In the genomic region with DNA sequence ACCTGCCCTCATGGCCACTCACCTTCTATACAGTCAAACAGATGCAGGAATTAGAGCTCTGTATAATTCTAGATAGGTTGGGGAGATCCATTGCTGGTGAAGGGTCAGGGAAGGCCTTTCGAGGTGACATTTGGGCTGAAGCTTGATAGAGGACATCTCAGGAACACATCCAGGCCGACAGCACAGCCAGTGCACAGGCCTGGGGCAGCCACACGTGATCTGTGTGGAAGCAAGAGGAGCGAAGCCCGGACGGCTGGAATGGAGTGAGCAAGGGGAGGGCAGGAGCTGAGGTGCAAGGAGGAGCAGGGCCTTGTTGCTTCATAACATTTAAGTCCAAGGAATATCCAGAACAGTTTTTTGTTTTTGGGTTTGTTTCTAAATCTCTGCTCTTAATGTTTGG, we compare ENCODE assay signal across 1 cellular context.
TF ChIP-seq lines count a peak whose summit lies in the region.

No MANE protein-coding gene starts in this region.

TF ChIP-seq in IMR-90, 13 proteins besides CTCF, POLR2A, EP300 and RAD21:
- no peak for TF ChIP-seq RFX5 (IDR thresholded peaks at IDR 0.05; ENCODE audit: low read depth, low read length)
- no peak for TF ChIP-seq RCOR1 (IDR thresholded peaks at IDR 0.05; ENCODE audit: insufficient replicate concordance, low read length)
- no peak for TF ChIP-seq MXI1 (IDR thresholded peaks at IDR 0.05; ENCODE audit: borderline replicate concordance, low read depth, low read length)
- TF ChIP-seq MAZ (IDR thresholded peaks at IDR 0.05; ENCODE audit: borderline replicate concordance, low read depth, low read length) = no peak
- TF ChIP-seq NFE2L2 (IDR thresholded peaks at IDR 0.05; ENCODE audit: low read depth, low read length) = no peak
- no peak for TF ChIP-seq FOS (IDR thresholded peaks at IDR 0.05; ENCODE audit: low read depth, low read length)
- TF ChIP-seq, protein P1, sequence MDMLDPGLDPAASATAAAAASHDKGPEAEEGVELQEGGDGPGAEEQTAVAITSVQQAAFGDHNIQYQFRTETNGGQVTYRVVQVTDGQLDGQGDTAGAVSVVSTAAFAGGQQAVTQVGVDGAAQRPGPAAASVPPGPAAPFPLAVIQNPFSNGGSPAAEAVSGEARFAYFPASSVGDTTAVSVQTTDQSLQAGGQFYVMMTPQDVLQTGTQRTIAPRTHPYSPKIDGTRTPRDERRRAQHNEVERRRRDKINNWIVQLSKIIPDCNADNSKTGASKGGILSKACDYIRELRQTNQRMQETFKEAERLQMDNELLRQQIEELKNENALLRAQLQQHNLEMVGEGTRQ (IDR thresholded peaks at IDR 0.05; ENCODE audit: low read depth, low read length) = no peak
- no peak for TF ChIP-seq SMC3 (IDR thresholded peaks at IDR 0.05; ENCODE audit: low read depth, low read length)
- no peak for TF ChIP-seq CEBPB (IDR thresholded peaks at IDR 0.05; ENCODE audit: low read depth, low read length)
- TF ChIP-seq BHLHE40 (IDR thresholded peaks at IDR 0.05; ENCODE audit: low read depth, low read length) = no peak
- TF ChIP-seq, protein P2, sequence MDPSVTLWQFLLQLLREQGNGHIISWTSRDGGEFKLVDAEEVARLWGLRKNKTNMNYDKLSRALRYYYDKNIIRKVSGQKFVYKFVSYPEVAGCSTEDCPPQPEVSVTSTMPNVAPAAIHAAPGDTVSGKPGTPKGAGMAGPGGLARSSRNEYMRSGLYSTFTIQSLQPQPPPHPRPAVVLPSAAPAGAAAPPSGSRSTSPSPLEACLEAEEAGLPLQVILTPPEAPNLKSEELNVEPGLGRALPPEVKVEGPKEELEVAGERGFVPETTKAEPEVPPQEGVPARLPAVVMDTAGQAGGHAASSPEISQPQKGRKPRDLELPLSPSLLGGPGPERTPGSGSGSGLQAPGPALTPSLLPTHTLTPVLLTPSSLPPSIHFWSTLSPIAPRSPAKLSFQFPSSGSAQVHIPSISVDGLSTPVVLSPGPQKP (IDR thresholded peaks at IDR 0.05; ENCODE audit: borderline replicate concordance, low read depth, low read length) = no peak
- TF ChIP-seq CHD1 (IDR thresholded peaks at IDR 0.05; ENCODE audit: low read depth, low read length) = no peak
- TF ChIP-seq MAFK (IDR thresholded peaks at IDR 0.05; ENCODE audit: low read depth, low read length) = no peak
